1 cellular context compared by ENCODE assay signal in genomic region chr12:56158029-56158925, GRCh38.
TF ChIP-seq lines count a peak whose summit lies in the region.

MYL6 (plus strand) TSS chr12:56158359; CDS start chr12:56158402, 43 bp downstream.

TF ChIP-seq in HepG2, 621 proteins besides CTCF, POLR2A, EP300 and RAD21 (continued from another document and continues in another):
- TF ChIP-seq, protein P1, sequence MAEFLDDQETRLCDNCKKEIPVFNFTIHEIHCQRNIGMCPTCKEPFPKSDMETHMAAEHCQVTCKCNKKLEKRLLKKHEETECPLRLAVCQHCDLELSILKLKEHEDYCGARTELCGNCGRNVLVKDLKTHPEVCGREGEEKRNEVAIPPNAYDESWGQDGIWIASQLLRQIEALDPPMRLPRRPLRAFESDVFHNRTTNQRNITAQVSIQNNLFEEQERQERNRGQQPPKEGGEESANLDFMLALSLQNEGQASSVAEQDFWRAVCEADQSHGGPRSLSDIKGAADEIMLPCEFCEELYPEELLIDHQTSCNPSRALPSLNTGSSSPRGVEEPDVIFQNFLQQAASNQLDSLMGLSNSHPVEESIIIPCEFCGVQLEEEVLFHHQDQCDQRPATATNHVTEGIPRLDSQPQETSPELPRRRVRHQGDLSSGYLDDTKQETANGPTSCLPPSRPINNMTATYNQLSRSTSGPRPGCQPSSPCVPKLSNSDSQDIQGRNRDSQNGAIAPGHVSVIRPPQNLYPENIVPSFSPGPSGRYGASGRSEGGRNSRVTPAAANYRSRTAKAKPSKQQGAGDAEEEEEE (CRISPR knock-in tag; IDR thresholded peaks at IDR 0.05; ENCODE audit: borderline replicate concordance): no peak
- TF ChIP-seq MNT (IDR thresholded peaks at IDR 0.05) (no peak), HNRNPK (IDR thresholded peaks at IDR 0.05; ENCODE audit: low read depth, low read length, poor library complexity, severe bottlenecking) (peak; percentile 82), NR2F1 (CRISPR knock-in tag; IDR thresholded peaks at IDR 0.05) (no peak), ZNF589 (CRISPR knock-in tag; conservative IDR thresholded peaks at IDR 0.05) (no peak), REPIN1 (CRISPR knock-in tag; IDR thresholded peaks at IDR 0.05; ENCODE audit: borderline replicate concordance, low read depth) (peak; percentile 34; the same call in 1 of the 2 replicates), ZNF232 (CRISPR knock-in tag; IDR thresholded peaks at IDR 0.05; ENCODE audit: borderline replicate concordance) (no peak), PPARG (CRISPR knock-in tag; conservative IDR thresholded peaks at IDR 0.05) (0 out of 2 replicates have a peak, but pooled peaks have one; percentile 17), FOXA1 (IDR thresholded peaks at IDR 0.05) (no peak), FOXA1 (CRISPR knock-in tag; IDR thresholded peaks at IDR 0.05) (no peak), ZNF556 (CRISPR knock-in tag; IDR thresholded peaks at IDR 0.05; ENCODE audit: borderline replicate concordance) (no peak), ZNF616 (CRISPR knock-in tag; IDR thresholded peaks at IDR 0.05; ENCODE audit: low read depth) (0 out of 2 replicates have a peak, but pooled peaks have one; percentile 44), ZKSCAN5 (CRISPR knock-in tag; IDR thresholded peaks at IDR 0.05) (no peak), CREBL2 (CRISPR knock-in tag; IDR thresholded peaks at IDR 0.05; ENCODE audit: borderline replicate concordance) (no peak), MAF1 (CRISPR knock-in tag; IDR thresholded peaks at IDR 0.05; ENCODE audit: borderline replicate concordance) (no peak), ZNF781 (CRISPR knock-in tag; IDR thresholded peaks at IDR 0.05; ENCODE audit: borderline replicate concordance, not compliant biosample characterization) (no peak), PRMT3 (CRISPR knock-in tag; IDR thresholded peaks at IDR 0.05; ENCODE audit: borderline replicate concordance, low read depth) (no peak), CHCHD3 (CRISPR knock-in tag; IDR thresholded peaks at IDR 0.05) (no peak), ZNF33B (CRISPR knock-in tag; IDR thresholded peaks at IDR 0.05) (no peak), ZNF329 (CRISPR knock-in tag; IDR thresholded peaks at IDR 0.05; ENCODE audit: low read depth) (no peak; the same call in 1 of the 2 replicates), MEIS1 (CRISPR knock-in tag; IDR thresholded peaks at IDR 0.05; ENCODE audit: borderline replicate concordance) (0 out of 2 replicates have a peak, but pooled peaks have one; percentile 3), ZNF770 (CRISPR knock-in tag; IDR thresholded peaks at IDR 0.05) (no peak), HCFC1 (IDR thresholded peaks at IDR 0.05; ENCODE audit: low read depth, low read length) (no peak), GLI4 (CRISPR knock-in tag; IDR thresholded peaks at IDR 0.05; ENCODE audit: borderline replicate concordance) (0 out of 2 replicates have a peak, but pooled peaks have one; percentile 51), LBX2 (CRISPR knock-in tag; IDR thresholded peaks at IDR 0.05; ENCODE audit: borderline replicate concordance) (no peak), ZSCAN9 (CRISPR knock-in tag; IDR thresholded peaks at IDR 0.05; ENCODE audit: borderline replicate concordance) (peak; percentile 45; the same call in 1 of the 2 replicates), ZFAT (CRISPR knock-in tag; conservative IDR thresholded peaks at IDR 0.05) (no peak), ZNF20 (CRISPR knock-in tag; IDR thresholded peaks at IDR 0.05) (no peak), REST (IDR thresholded peaks at IDR 0.05; ENCODE audit: borderline replicate concordance in 1 of 2, low read depth in 1 of 2, low read length in 2 of 2) (peak in 1 of 2 experiments; percentile 50; a peak in 1 of 4 replicates), XBP1 (CRISPR knock-in tag; IDR thresholded peaks at IDR 0.05) (no peak), NPAS2 (CRISPR knock-in tag; IDR thresholded peaks at IDR 0.05; ENCODE audit: borderline replicate concordance) (no peak)
- TF ChIP-seq, protein P2, sequence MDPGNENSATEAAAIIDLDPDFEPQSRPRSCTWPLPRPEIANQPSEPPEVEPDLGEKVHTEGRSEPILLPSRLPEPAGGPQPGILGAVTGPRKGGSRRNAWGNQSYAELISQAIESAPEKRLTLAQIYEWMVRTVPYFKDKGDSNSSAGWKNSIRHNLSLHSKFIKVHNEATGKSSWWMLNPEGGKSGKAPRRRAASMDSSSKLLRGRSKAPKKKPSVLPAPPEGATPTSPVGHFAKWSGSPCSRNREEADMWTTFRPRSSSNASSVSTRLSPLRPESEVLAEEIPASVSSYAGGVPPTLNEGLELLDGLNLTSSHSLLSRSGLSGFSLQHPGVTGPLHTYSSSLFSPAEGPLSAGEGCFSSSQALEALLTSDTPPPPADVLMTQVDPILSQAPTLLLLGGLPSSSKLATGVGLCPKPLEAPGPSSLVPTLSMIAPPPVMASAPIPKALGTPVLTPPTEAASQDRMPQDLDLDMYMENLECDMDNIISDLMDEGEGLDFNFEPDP (CRISPR knock-in tag; conservative IDR thresholded peaks at IDR 0.05): no peak
- TF ChIP-seq, protein P3, sequence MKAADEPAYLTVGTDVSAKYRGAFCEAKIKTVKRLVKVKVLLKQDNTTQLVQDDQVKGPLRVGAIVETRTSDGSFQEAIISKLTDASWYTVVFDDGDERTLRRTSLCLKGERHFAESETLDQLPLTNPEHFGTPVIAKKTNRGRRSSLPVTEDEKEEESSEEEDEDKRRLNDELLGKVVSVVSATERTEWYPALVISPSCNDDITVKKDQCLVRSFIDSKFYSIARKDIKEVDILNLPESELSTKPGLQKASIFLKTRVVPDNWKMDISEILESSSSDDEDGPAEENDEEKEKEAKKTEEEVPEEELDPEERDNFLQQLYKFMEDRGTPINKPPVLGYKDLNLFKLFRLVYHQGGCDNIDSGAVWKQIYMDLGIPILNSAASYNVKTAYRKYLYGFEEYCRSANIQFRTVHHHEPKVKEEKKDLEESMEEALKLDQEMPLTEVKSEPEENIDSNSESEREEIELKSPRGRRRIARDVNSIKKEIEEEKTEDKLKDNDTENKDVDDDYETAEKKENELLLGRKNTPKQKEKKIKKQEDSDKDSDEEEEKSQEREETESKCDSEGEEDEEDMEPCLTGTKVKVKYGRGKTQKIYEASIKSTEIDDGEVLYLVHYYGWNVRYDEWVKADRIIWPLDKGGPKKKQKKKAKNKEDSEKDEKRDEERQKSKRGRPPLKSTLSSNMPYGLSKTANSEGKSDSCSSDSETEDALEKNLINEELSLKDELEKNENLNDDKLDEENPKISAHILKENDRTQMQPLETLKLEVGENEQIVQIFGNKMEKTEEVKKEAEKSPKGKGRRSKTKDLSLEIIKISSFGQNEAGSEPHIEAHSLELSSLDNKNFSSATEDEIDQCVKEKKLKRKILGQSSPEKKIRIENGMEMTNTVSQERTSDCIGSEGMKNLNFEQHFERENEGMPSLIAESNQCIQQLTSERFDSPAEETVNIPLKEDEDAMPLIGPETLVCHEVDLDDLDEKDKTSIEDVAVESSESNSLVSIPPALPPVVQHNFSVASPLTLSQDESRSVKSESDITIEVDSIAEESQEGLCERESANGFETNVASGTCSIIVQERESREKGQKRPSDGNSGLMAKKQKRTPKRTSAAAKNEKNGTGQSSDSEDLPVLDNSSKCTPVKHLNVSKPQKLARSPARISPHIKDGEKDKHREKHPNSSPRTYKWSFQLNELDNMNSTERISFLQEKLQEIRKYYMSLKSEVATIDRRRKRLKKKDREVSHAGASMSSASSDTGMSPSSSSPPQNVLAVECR (CRISPR knock-in tag; IDR thresholded peaks at IDR 0.05; ENCODE audit: borderline replicate concordance): peak; percentile 78
- TF ChIP-seq, protein P4, sequence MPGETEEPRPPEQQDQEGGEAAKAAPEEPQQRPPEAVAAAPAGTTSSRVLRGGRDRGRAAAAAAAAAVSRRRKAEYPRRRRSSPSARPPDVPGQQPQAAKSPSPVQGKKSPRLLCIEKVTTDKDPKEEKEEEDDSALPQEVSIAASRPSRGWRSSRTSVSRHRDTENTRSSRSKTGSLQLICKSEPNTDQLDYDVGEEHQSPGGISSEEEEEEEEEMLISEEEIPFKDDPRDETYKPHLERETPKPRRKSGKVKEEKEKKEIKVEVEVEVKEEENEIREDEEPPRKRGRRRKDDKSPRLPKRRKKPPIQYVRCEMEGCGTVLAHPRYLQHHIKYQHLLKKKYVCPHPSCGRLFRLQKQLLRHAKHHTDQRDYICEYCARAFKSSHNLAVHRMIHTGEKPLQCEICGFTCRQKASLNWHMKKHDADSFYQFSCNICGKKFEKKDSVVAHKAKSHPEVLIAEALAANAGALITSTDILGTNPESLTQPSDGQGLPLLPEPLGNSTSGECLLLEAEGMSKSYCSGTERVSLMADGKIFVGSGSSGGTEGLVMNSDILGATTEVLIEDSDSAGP (CRISPR knock-in tag; IDR thresholded peaks at IDR 0.05; ENCODE audit: borderline replicate concordance): peak; percentile 51; the same call in 1 of the 2 replicates
- TF ChIP-seq, protein P5, sequence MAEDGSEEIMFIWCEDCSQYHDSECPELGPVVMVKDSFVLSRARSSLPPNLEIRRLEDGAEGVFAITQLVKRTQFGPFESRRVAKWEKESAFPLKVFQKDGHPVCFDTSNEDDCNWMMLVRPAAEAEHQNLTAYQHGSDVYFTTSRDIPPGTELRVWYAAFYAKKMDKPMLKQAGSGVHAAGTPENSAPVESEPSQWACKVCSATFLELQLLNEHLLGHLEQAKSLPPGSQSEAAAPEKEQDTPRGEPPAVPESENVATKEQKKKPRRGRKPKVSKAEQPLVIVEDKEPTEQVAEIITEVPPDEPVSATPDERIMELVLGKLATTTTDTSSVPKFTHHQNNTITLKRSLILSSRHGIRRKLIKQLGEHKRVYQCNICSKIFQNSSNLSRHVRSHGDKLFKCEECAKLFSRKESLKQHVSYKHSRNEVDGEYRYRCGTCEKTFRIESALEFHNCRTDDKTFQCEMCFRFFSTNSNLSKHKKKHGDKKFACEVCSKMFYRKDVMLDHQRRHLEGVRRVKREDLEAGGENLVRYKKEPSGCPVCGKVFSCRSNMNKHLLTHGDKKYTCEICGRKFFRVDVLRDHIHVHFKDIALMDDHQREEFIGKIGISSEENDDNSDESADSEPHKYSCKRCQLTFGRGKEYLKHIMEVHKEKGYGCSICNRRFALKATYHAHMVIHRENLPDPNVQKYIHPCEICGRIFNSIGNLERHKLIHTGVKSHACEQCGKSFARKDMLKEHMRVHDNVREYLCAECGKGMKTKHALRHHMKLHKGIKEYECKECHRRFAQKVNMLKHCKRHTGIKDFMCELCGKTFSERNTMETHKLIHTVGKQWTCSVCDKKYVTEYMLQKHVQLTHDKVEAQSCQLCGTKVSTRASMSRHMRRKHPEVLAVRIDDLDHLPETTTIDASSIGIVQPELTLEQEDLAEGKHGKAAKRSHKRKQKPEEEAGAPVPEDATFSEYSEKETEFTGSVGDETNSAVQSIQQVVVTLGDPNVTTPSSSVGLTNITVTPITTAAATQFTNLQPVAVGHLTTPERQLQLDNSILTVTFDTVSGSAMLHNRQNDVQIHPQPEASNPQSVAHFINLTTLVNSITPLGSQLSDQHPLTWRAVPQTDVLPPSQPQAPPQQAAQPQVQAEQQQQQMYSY (CRISPR knock-in tag; IDR thresholded peaks at IDR 0.05): no peak
